Comparison of ENCODE assay signal across 2 cellular contexts in genomic region chr9:128321343-128321742, GRCh38.
TF ChIP-seq lines count a peak whose summit lies in the region.

No MANE protein-coding gene starts in this region.

TF ChIP-seq in SK-N-SH, 30 proteins besides CTCF, POLR2A, EP300 and RAD21 (continued from another document):
- no peak for TF ChIP-seq MAX (IDR thresholded peaks at IDR 0.05; ENCODE audit: low read depth)

TF ChIP-seq in SK-N-SH treated with all-trans-retinoic acid at 6 μM for 48 hours, 23 proteins besides CTCF, POLR2A, EP300 and RAD21 (continued from another document):
- no peak for TF ChIP-seq POU6F1 (CRISPR knock-in tag; IDR thresholded peaks at IDR 0.05; ENCODE audit: borderline replicate concordance, low read depth)
- TF ChIP-seq ARNTL (CRISPR knock-in tag; IDR thresholded peaks at IDR 0.05; ENCODE audit: borderline replicate concordance, low read depth): no peak
- no peak for TF ChIP-seq ZNF70 (CRISPR knock-in tag; IDR thresholded peaks at IDR 0.05)
- no peak for TF ChIP-seq CSRNP3 (CRISPR knock-in tag; IDR thresholded peaks at IDR 0.05)
- no peak for TF ChIP-seq TCF4 (CRISPR knock-in tag; IDR thresholded peaks at IDR 0.05; ENCODE audit: borderline replicate concordance)
- TF ChIP-seq ESRRG (CRISPR knock-in tag; IDR thresholded peaks at IDR 0.05): no peak
- no peak for TF ChIP-seq ZFP30 (CRISPR knock-in tag; IDR thresholded peaks at IDR 0.05)
- no peak for TF ChIP-seq SNAI2 (CRISPR knock-in tag; IDR thresholded peaks at IDR 0.05)
- no peak for TF ChIP-seq ZNF8 (CRISPR knock-in tag; IDR thresholded peaks at IDR 0.05)
- TF ChIP-seq CSDC2 (CRISPR knock-in tag; IDR thresholded peaks at IDR 0.05): no peak
- TF ChIP-seq BACH2 (CRISPR knock-in tag; IDR thresholded peaks at IDR 0.05; ENCODE audit: borderline replicate concordance): no peak
- TF ChIP-seq ZFP3 (CRISPR knock-in tag; IDR thresholded peaks at IDR 0.05): no peak
- no peak for TF ChIP-seq TOX (CRISPR knock-in tag; IDR thresholded peaks at IDR 0.05; ENCODE audit: borderline replicate concordance)
